Comparison of ENCODE assay signal across 11 cellular contexts in the genomic region with DNA sequence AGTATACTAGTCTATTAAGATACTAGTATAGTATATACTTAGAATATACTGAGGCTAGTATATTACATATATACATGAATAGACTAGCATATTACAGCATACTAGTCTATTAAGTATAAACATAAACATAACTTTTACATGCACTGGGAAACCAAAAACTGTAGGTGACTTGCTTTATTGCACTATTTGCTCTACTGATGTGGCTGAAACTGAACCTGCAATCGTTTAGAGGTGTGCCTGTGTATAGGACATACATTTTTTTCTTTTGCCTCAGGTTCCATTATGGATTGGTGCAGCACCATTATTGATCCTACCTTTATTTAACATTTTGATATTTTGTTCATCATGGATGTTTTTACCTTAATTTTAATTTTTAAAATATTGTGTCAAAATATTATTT.
"Had no signal": no experiment of that assay in that cellular context is flagged by ENCODE, and none has a peak within 500 bp of the region (broad histone marks: within the 10 kb centered on the region; RNA-seq: fewer than 3 reads in every experiment).

No MANE protein-coding gene starts in this region.

- FAIRE-seq: H1, H54 had no signal

- H3K9ac ChIP-seq: GM23248 had no signal

- H3K4me2 ChIP-seq: GM23338 had no signal

- H3K9me3 Mint-ChIP-seq: GM23338, HFFc6 had no signal

- H3K4me1 ChIP-seq: HAP-1 had no signal

- H2AFZ ChIP-seq: GM23248, GM23338 had no signal

- H3K4me3 Mint-ChIP-seq: GM23338, H9, HFFc6 had no signal

- H3K27ac Mint-ChIP-seq: GM23338, H9, HFFc6 had no signal

- H3K36me3 ChIP-seq: HAP-1 had no signal

- H3K4me3 ChIP-seq: GM23248, GM23338, HAP-1 had no signal

- DNase-seq: GM23248, GOT3, H7, H9, HCEC 1CT, HFFc6 had no signal

- H3K27ac ChIP-seq: GM23248 had no signal

- H3K9me3 ChIP-seq: HAP-1 had no signal

- ATAC-seq: GM23338, HCT116 had no signal
